ENCODE assay signal across 29 cellular contexts in the genomic region with DNA sequence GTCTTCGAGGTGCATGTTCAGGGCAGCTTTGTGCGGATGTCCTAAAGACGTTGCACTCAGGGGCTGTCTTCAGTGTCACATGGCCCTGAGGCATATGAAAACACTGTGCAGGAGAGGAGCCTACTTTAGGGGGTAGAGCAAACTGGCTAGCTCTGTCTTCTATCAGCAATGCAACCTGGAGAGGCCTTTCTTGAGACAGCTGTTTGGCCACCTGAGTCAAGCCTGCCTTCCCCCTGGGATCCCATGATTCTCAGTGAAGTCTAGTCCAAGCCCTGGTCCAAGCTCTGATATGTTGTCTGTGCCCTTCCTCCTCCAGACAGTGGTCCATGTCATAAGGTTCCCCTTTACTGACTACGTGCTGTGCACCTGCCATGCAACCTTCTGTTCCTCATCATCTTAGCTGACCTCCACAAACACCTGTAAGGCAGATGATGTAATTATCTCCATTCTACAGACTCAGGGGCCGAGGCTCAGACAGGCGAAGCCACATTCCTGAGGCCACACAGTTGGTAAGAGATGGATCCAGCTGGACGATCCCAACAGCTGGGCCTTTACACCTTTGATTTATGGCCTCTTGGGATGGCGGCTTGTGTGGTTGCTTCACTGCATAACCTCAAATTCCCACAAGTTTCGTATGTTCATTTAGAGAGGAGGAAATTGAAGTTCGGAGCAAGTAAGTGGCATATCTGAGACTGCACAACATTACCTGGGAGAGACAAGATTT.
DNase-seq lines count a peak whose midpoint lies in the region; ATAC-seq, FAIRE-seq and TF ChIP-seq lines count a peak whose summit lies in the region.
"Had no signal": no experiment of that assay in that cellular context is flagged by ENCODE, and none has a peak within 500 bp of the region (broad histone marks: within the 10 kb centered on the region; RNA-seq: fewer than 3 reads in every experiment).

No MANE protein-coding gene starts in this region.

- no peak for TF ChIP-seq EP300 in sigmoid colon (IDR thresholded peaks at IDR 0.05)

- no peak for ATAC-seq in lung (ENCODE audit: insufficient read depth, low FRiP score)
- no peak for ATAC-seq in HG02938 (IDR thresholded peaks at IDR 0.05; ENCODE audit: unreplicated experiment)
- ATAC-seq in HG03521 (IDR thresholded peaks at IDR 0.05; ENCODE audit: unreplicated experiment): no peak
- ATAC-seq in pancreas: no peak
- ATAC-seq: activated CD8-positive, alpha-beta T cell treated with anti-CD3 and anti-CD28 coated beads, Interleukin-2, amount 10 ng/mL, durations not matched to agents 7 days and 5 days; activated naive CD8-positive, alpha-beta T cell treated with anti-CD3 and anti-CD28 coated beads, Interleukin-2, amount 50 U/mL, for 24 hours; body of pancreas; heart right ventricle; left lobe of liver had no signal

- H3K36me3 ChIP-seq in lung (ENCODE audit: control insufficient read depth in 2 of 2, insufficient read depth in 2 of 2, low read length in 2 of 2): no peaks in the 10 kb centered on the region
- H3K36me3 ChIP-seq in sigmoid colon: no peaks in the 10 kb centered on the region
- H3K36me3 ChIP-seq in pancreas: no peaks in the 10 kb centered on the region
- H3K36me3 ChIP-seq: heart right ventricle, prostate gland, suprapubic skin had no signal

- 87 to 92% methylated on average over 10 of the region's 10 CpGs for WGBS in lung, 2 donors
- WGBS in sigmoid colon, 2 donors: 78 to 80% methylated on average over 10 of the region's 10 CpGs
- 87% methylated on average over 10 of the region's 10 CpGs for WGBS in pancreas, 2 donors

- H3K4me1 ChIP-seq in lung (ENCODE audit: control insufficient read depth in 2 of 2, insufficient read depth in 2 of 2, low read length in 2 of 2) (no peaks in the 10 kb centered on the region), sigmoid colon (peaks cover 0 to 76% (median 52%) of the 10 kb centered on the region in 4 donors), pancreas (no peaks in the 10 kb centered on the region)
- H3K4me1 ChIP-seq: body of pancreas, prostate gland, suprapubic skin had no signal

- no peaks in the 10 kb centered on the region for H3K27me3 ChIP-seq in lung (ENCODE audit: control insufficient read depth, insufficient read depth)
- no peaks in the 10 kb centered on the region for H3K27me3 ChIP-seq in sigmoid colon
- H3K27me3 ChIP-seq in pancreas: no peaks in the 10 kb centered on the region
- H3K27me3 ChIP-seq: body of pancreas, heart right ventricle, suprapubic skin had no signal

- TF ChIP-seq CTCF in lung (IDR thresholded peaks at IDR 0.05; ENCODE audit: control extremely low read depth, extremely low read depth): no peak
- TF ChIP-seq CTCF in sigmoid colon (IDR thresholded peaks at IDR 0.05): no peak
- TF ChIP-seq CTCF in pancreas (IDR thresholded peaks at IDR 0.05): no peak

- TF ChIP-seq POLR2A in sigmoid colon (IDR thresholded peaks at IDR 0.05): no peak

- H3K9me3 ChIP-seq in lung (ENCODE audit: control insufficient read depth in 2 of 2, insufficient read depth in 1 of 2, low read length in 1 of 2): peaks cover 0 to 7% of the 10 kb centered on the region in 2 donors
- H3K9me3 ChIP-seq in sigmoid colon: no peaks in the 10 kb centered on the region
- no peaks in the 10 kb centered on the region for H3K9me3 ChIP-seq in pancreas
- H3K9me3 ChIP-seq: body of pancreas, heart right ventricle, prostate gland, suprapubic skin had no signal

- intact Hi-C loops in sigmoid colon (cut with DNase I): no loop called here
- intact Hi-C loops in pancreas (cut with DNase I): no loop called here

- peak; percentile 61 for DNase-seq in ELF-1 (ENCODE audit: low read depth, low spot score)
- peak; percentile 63 for DNase-seq in amniotic epithelial cell (ENCODE audit: low read depth)
- peak; percentile 23 for DNase-seq in lung (ENCODE audit: low spot score)
- peak; percentile 85 for DNase-seq in sigmoid colon
- DNase-seq in pancreas: no peak
- no peak for DNase-seq in NK-92 treated with Interleukin-12 subunit alpha and Interleukin-12 subunit beta, amount 100 ng/mL, for 24 hours (lab: John Stamatoyannopoulos, UW)
- DNase-seq: ACHN; activated CD4-positive, CD25-positive, alpha-beta regulatory T cell treated with anti-CD3 and anti-CD28 coated beads, Interleukin-2, amount 50 U/mL, for 72 hours; activated gamma-delta T cell; activated naive CD8-positive, alpha-beta T cell treated with anti-CD3 and anti-CD28 coated beads, Interleukin-2, amount 50 U/mL, for 24 hours; activated T-cell treated with anti-CD3 and anti-CD28 coated beads, Interleukin-2, amount 50 U/mL, for 1 hour; body of pancreas; C1 segment of cervical spinal cord; heart right ventricle; KBM-7; MM.1S; NCI-H1417 treated with DMSO at 0.1 percent for 48 hours; NCI-H446 treated with DMSO at 0.1 percent for 48 hours; RPMI8226; stimulated activated CD4-positive, alpha-beta T cell treated with anti-CD3 and anti-CD28 coated beads, Interleukin-2, amount 100 ng/mL, for 24 hours had no signal

- H3K27ac ChIP-seq in lung (ENCODE audit: low read depth in 1 of 2, low read length in 1 of 2): no peak overlapping the region
- H3K27ac ChIP-seq in sigmoid colon: peak overlapping the region; percentile 52 to 70 (median 60)
- H3K27ac ChIP-seq in pancreas: no peak overlapping the region
- H3K27ac ChIP-seq: body of pancreas, epithelial cell of prostate, SK-N-MC, suprapubic skin had no signal

- H3K4me3 ChIP-seq in lung (no peak overlapping the region), sigmoid colon (no peak overlapping the region), pancreas (no peak overlapping the region)
- H3K4me3 ChIP-seq: body of pancreas, heart right ventricle, prostate gland, SK-N-MC, skin epidermis, suprapubic skin had no signal

- no peak for FAIRE-seq in pancreas (lab: Jason Lieb, UNC)

Comparison
In these comparisons a context has a peak if more than half of its experiments do, and no peak if none do; other contexts are left out.
1. DNase-seq: peak in ELF-1 (single experiment), amniotic epithelial cell (single experiment), lung (single experiment) and sigmoid colon (single experiment); none in pancreas (0 of 6) and NK-92 treated with Interleukin-12 subunit alpha and Interleukin-12 subunit beta, amount 100 ng/mL, for 24 hours (single experiment).
2. H3K27ac ChIP-seq: peak in sigmoid colon (4 of 4); none in lung (0 of 2) and pancreas (0 of 4).